In the genomic region with DNA sequence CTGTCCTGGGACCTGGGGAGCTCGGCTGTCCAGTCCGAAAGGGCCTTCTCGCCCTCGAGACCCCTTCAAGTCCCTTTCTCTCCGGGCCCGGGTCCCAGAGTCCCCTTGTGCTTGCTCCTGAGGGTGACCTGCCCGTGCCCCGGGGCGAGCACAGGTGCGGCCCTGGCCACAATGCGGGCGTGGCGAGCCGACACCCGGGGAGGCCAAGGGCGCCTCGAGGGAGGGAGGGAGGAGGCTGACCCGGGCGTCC, we compare ENCODE assay signal across 9 cellular contexts. TPM values are rescaled to one million over a fixed set of nuclear protein-coding genes. Genes with fewer than 3 reads are reported as not detected.
DNase-seq lines count a peak whose midpoint lies in the region; ATAC-seq, FAIRE-seq and TF ChIP-seq lines count a peak whose summit lies in the region.
"Had no signal": no experiment of that assay in that cellular context is flagged by ENCODE, and none has a peak within 500 bp of the region (broad histone marks: within the 10 kb centered on the region; RNA-seq: fewer than 3 reads in every experiment).

No MANE protein-coding gene starts in this region.

- H3K4me1 ChIP-seq in HepG2 (ENCODE audit: insufficient read depth, low read length) (peaks cover 48% of the 10 kb centered on the region), tibial artery (peaks cover 0 to 36% (median 16%) of the 10 kb centered on the region in 4 donors)

- BruUV-seq in HepG2 (replicated peaks; lab: Mats Ljungman, UMichigan) = no TSS peak

- peak overlapping the region; percentile 68 to 97 (median 94) for H3K4me3 ChIP-seq in HepG2 (replicated peaks in 1 of 3; ENCODE audit: insufficient read depth in 1 of 3, low read depth in 2 of 3, low read length in 3 of 3)
- peak overlapping the region; percentile 91 to 97 for H3K4me3 ChIP-seq in tibial artery

- intact Hi-C loops in HepG2 (cut with micrococcal nuclease; ENCODE audit: unreplicated experiment) (no loop called here), tibial artery (cut with DNase I; ENCODE audit: low total_unique reads) (loop anchor here (5.0 to 10.0 kb wide), 2 partner anchors 130 to 137 kb away; no protein-coding TSS in a partner anchor)

- peaks cover 7% of the 10 kb centered on the region; the same call in 1 of the 2 replicates for H4K20me1 ChIP-seq in HepG2 (ENCODE audit: insufficient read depth, low read length)

- H3K79me2 ChIP-seq in HepG2 (ENCODE audit: insufficient read depth, low read length) = peaks cover 37% of the 10 kb centered on the region

- ATAC-seq in HepG2 (no peak; the same call in 1 of the 3 replicates), GM19328 (IDR thresholded peaks at IDR 0.05; ENCODE audit: unreplicated experiment) (no peak)

- H3K27ac ChIP-seq in HepG2 (ENCODE audit: extremely low read length, insufficient read depth, low read length) (no peak overlapping the region), tibial artery (peak overlapping the region; percentile 99)

- no peak for TF ChIP-seq EP300 in HepG2 (IDR thresholded peaks at IDR 0.05; ENCODE audit: low read depth in 2 of 2, low read length in 2 of 2)
- no peak for TF ChIP-seq EP300 in HepG2 (CRISPR knock-in tag; IDR thresholded peaks at IDR 0.05; ENCODE audit: borderline replicate concordance)

- in situ Hi-C loops in HepG2 (cut with HindIII; ENCODE audit: extremely low pct_ligation_motif_present, low pct_unique_long_range_greater_than_20kb) = loop anchor here (10.0 kb wide), 1 partner anchor 130 kb away; no protein-coding TSS in a partner anchor

- H3K36me3 Mint-ChIP-seq in activated naive CD8-positive, alpha-beta T cell = no peaks in the 10 kb centered on the region

- peaks cover 47% of the 10 kb centered on the region for H3K4me1 Mint-ChIP-seq in activated naive CD8-positive, alpha-beta T cell (ENCODE audit: low read depth)

- CTCF ChIA-PET in HepG2 (lab: Yijun Ruan, JAX; ENCODE audit: low intra/inter-chr PET ratio, low total read pairs) = no interaction called here

- H3K27me3 Mint-ChIP-seq in activated naive CD8-positive, alpha-beta T cell = no peaks in the 10 kb centered on the region

- H2AFZ ChIP-seq in HepG2 (ENCODE audit: low read length) = peak overlapping the region; percentile 28

- no peaks in the 10 kb centered on the region for H3K9me3 ChIP-seq in HepG2 (ENCODE audit: low read length)
- no peaks in the 10 kb centered on the region for H3K9me3 ChIP-seq in tibial artery

- no peak; the same call in 1 of the 2 replicates for TF ChIP-seq RAD21 in HepG2 (CRISPR knock-in tag; IDR thresholded peaks at IDR 0.05)

- H3K27me3 ChIP-seq in HepG2 (ENCODE audit: control insufficient read depth in 1 of 2, insufficient read depth in 2 of 2, low read length in 2 of 2) = peaks cover 0 to 3% of the 10 kb centered on the region in 2 experiments; a peak in 2 of 5 replicates
- H3K27me3 ChIP-seq in tibial artery = no peaks in the 10 kb centered on the region

- TF ChIP-seq POLR2A in HepG2 (IDR thresholded peaks at IDR 0.05; ENCODE audit: insufficient read depth in 1 of 2, low read depth in 2 of 2, low read length in 2 of 2) = 0 out of 4 replicates have a peak, but pooled peaks of 1 of the 2 experiments have one; percentile 31

- H3K36me3 ChIP-seq in HepG2 (replicated peaks in 1 of 2; ENCODE audit: control insufficient read depth in 1 of 2, insufficient read depth in 2 of 2, low read length in 2 of 2) (no peaks in the 10 kb centered on the region), tibial artery (no peaks in the 10 kb centered on the region)

- peak overlapping the region; percentile 31 for H3K27ac Mint-ChIP-seq in activated naive CD8-positive, alpha-beta T cell

- peak overlapping the region; percentile 67 for H3K4me3 Mint-ChIP-seq in activated naive CD8-positive, alpha-beta T cell

- H3K9me3 Mint-ChIP-seq in activated naive CD8-positive, alpha-beta T cell (ENCODE audit: low read depth) = no peaks in the 10 kb centered on the region

- POLR2A ChIA-PET in HepG2 (lab: Yijun Ruan, JAX) = interaction anchor here (0.6 to 3.3 kb wide), 4 partner anchors 40 to 168 kb away, joined by 3 to 13 read pairs (median 7); partner anchors contain the start of gene LYSMD4

- H3K9ac ChIP-seq in HepG2 (ENCODE audit: insufficient read depth, low read depth, low read length) = peak overlapping the region; percentile 57; the same call in 1 of the 2 replicates

- DNase-seq in activated T-cell treated with anti-CD3 and anti-CD28 coated beads for 1 hour (ENCODE audit: low read depth) (peak; percentile 13), HepG2 (ENCODE audit: low spot score) (no peak), tibial artery (no peak), GM19238 (ENCODE audit: insufficient read length, low spot score) (no peak), HCEC 1CT (no peak)
- DNase-seq in activated T-cell treated with anti-CD3 and anti-CD28 coated beads, Interleukin-2, amount 50 U/mL, for 1 hour = no peak

- 3% methylated on average over 5 of the region's 19 CpGs for WGBS in HepG2 (ENCODE audit: low lambda C conversion rate)

- H3K4me2 ChIP-seq in HepG2 (ENCODE audit: low read depth, low read length) = peak overlapping the region; percentile 86

- TF ChIP-seq CTCF in HepG2 (CRISPR knock-in tag; IDR thresholded peaks at IDR 0.05) (no peak), tibial artery (IDR thresholded peaks at IDR 0.05) (no peak)

- FAIRE-seq in HepG2 (lab: Jason Lieb, UNC) = no peak
- FAIRE-seq: G401.6 had no signal

TF ChIP-seq in HepG2, 621 proteins besides CTCF, POLR2A, EP300 and RAD21 (continues in another document):
- TF ChIP-seq NRL (CRISPR knock-in tag; IDR thresholded peaks at IDR 0.05; ENCODE audit: borderline replicate concordance) (no peak), RBFOX2 (IDR thresholded peaks at IDR 0.05; ENCODE audit: low read depth, low read length) (0 out of 2 replicates have a peak, but pooled peaks have one; percentile 8), ZMYM2 (CRISPR knock-in tag; IDR thresholded peaks at IDR 0.05) (0 out of 2 replicates have a peak, but pooled peaks have one; percentile 34), ZNF83 (CRISPR knock-in tag; IDR thresholded peaks at IDR 0.05; ENCODE audit: borderline replicate concordance) (peak; percentile 35; the same call in 1 of the 2 replicates), BCL6 (CRISPR knock-in tag; IDR thresholded peaks at IDR 0.05) (0 out of 2 replicates have a peak, but pooled peaks have one; percentile 18), RXRA (CRISPR knock-in tag; IDR thresholded peaks at IDR 0.05) (0 out of 2 replicates have a peak, but pooled peaks have one; percentile 29), XRCC5 (optimal IDR thresholded peaks at IDR 0.05; ENCODE audit: low read length) (peak; percentile 10), SOX6 (IDR thresholded peaks at IDR 0.05) (no peak), SOX6 (CRISPR knock-in tag; IDR thresholded peaks at IDR 0.05) (peak; percentile 18; the same call in 1 of the 2 replicates)
- TF ChIP-seq, protein P1, sequence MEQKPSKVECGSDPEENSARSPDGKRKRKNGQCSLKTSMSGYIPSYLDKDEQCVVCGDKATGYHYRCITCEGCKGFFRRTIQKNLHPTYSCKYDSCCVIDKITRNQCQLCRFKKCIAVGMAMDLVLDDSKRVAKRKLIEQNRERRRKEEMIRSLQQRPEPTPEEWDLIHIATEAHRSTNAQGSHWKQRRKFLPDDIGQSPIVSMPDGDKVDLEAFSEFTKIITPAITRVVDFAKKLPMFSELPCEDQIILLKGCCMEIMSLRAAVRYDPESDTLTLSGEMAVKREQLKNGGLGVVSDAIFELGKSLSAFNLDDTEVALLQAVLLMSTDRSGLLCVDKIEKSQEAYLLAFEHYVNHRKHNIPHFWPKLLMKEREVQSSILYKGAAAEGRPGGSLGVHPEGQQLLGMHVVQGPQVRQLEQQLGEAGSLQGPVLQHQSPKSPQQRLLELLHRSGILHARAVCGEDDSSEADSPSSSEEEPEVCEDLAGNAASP (CRISPR knock-in tag; IDR thresholded peaks at IDR 0.05; ENCODE audit: borderline replicate concordance) = no peak
- TF ChIP-seq, protein P2, sequence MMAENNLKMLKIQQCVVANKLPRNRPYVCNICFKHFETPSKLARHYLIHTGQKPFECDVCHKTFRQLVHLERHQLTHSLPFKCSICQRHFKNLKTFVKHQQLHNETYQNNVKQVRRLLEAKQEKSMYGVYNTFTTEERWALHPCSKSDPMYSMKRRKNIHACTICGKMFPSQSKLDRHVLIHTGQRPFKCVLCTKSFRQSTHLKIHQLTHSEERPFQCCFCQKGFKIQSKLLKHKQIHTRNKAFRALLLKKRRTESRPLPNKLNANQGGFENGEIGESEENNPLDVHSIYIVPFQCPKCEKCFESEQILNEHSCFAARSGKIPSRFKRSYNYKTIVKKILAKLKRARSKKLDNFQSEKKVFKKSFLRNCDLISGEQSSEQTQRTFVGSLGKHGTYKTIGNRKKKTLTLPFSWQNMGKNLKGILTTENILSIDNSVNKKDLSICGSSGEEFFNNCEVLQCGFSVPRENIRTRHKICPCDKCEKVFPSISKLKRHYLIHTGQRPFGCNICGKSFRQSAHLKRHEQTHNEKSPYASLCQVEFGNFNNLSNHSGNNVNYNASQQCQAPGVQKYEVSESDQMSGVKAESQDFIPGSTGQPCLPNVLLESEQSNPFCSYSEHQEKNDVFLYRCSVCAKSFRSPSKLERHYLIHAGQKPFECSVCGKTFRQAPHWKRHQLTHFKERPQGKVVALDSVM (CRISPR knock-in tag; IDR thresholded peaks at IDR 0.05) = peak; percentile 38

RNA-seq across cellular contexts. Expression of gene MEF2A, which starts 0.8 kb away (rescaled TPM):
- 15.2 and 17.4 TPM in 2 replicates for total RNA-seq in HepG2 (2016; rRNA removed; fragmentation: Illumina TruSeq; extraction: Trizol)
- 6.3 and 8.1 TPM in 2 replicates for total RNA-seq in HepG2 (2016; cell fraction: cytosol; rRNA removed; fragmentation: Illumina TruSeq; extraction: Trizol; ENCODE audit: low read depth)
- 13.7 and 16.9 TPM in 2 replicates for total RNA-seq in HepG2 (2016; cell fraction: insoluble cytoplasmic fraction; rRNA removed; fragmentation: Illumina TruSeq; extraction: Trizol)
- total RNA-seq in HepG2 (2016; cell fraction: membrane; rRNA removed; fragmentation: Illumina TruSeq; extraction: Trizol) = 13.4 and 13.7 TPM in 2 replicates
- 30.8 and 34.3 TPM in 2 replicates for total RNA-seq in HepG2 (2016; cell fraction: nucleus; rRNA removed; fragmentation: Illumina TruSeq; extraction: Trizol)
- polyA plus RNA-seq in HepG2 (2011; rRNA removed) = 22.6 and 24.4 TPM in 2 replicates
- 11.8 and 13.2 TPM in 2 replicates for polyA plus RNA-seq in HepG2 (2011; cell fraction: cytosol; rRNA removed)
- 27.9 and 28.7 TPM in 2 replicates for polyA plus RNA-seq in HepG2 (2011; cell fraction: nucleus; rRNA removed)
- 15.6 and 16.9 TPM in 2 replicates for polyA plus RNA-seq in HepG2 (2012)
- 2.1 and 3.3 TPM in 2 replicates for polyA plus RNA-seq in HepG2 (2016; cell fraction: cytosol; fragmentation: Illumina TruSeq; extraction: Trizol; ENCODE audit: low read depth)
- 12.7 and 14.3 TPM in 2 replicates for polyA plus RNA-seq in HepG2 (2016; cell fraction: insoluble cytoplasmic fraction; fragmentation: Illumina TruSeq; extraction: Trizol; ENCODE audit: low read depth)
- polyA plus RNA-seq in HepG2 (2016; cell fraction: membrane; fragmentation: Illumina TruSeq; extraction: Trizol; ENCODE audit: low read depth) = 4.4 and 4.7 TPM in 2 replicates
- polyA plus RNA-seq in HepG2 (2016; cell fraction: nucleus; fragmentation: Illumina TruSeq; extraction: Trizol; ENCODE audit: insufficient read depth, low read depth) = 18.7 and 22.5 TPM in 2 replicates
- polyA minus RNA-seq in HepG2 (2011; rRNA and poly(A)+ RNA removed; ENCODE audit: low replicate concordance) = 37.1 and 44.8 TPM in 2 replicates
- 18.9 and 22.9 TPM in 2 replicates for polyA minus RNA-seq in HepG2 (2011; cell fraction: cytosol; rRNA and poly(A)+ RNA removed)
- polyA minus RNA-seq in HepG2 (2011; cell fraction: nucleus; rRNA and poly(A)+ RNA removed) = 73.7 and 74.0 TPM in 2 replicates
